4 cellular contexts compared by ENCODE assay signal in genomic region chr11:31673108-31673507, GRCh38.
DNase-seq lines count a peak whose midpoint lies in the region.

No MANE protein-coding gene starts in this region.

- peak; percentile 81 for DNase-seq in NCI-H1048 (lab: John Stamatoyannopoulos, UW)
- DNase-seq in NCI-H1436 (lab: John Stamatoyannopoulos, UW), result peak; percentile 8
- peak; percentile 4 for DNase-seq in NCI-H2227 (lab: John Stamatoyannopoulos, UW; ENCODE audit: unreplicated experiment)
- DNase-seq in left kidney (ENCODE audit: low read depth, low spot score), result peak; percentile 55

Comparison
In these comparisons a context has a peak if more than half of its experiments do, and no peak if none do; other contexts are left out.
1. Peak in every context shown above with its lines: DNase-seq.
2. DNase-seq: peak in every context shown above with its lines; median percentile 81 in NCI-H1048; 55 in left kidney; 8 in NCI-H1436; 4 in NCI-H2227.